In genomic region chr16:81901483-81901882, GRCh38 we compare ENCODE assay signal across 16 cellular contexts.
DNase-seq lines count a peak whose midpoint lies in the region; ATAC-seq and TF ChIP-seq lines count a peak whose summit lies in the region.
"Had no signal": no experiment of that assay in that cellular context is flagged by ENCODE, and none has a peak within 500 bp of the region (broad histone marks: within the 10 kb centered on the region; RNA-seq: fewer than 3 reads in every experiment).

No MANE protein-coding gene starts in this region.

- peak; percentile 57 for DNase-seq in HCEC 1CT
- peak; percentile 1 for DNase-seq in NCI-H69 (lab: John Stamatoyannopoulos, UW)
- DNase-seq in fibroblast of the aortic adventitia (ENCODE audit: low read depth): peak; percentile 8
- DNase-seq in retinal pigment epithelial cell (ENCODE audit: low read depth): peak; percentile 34
- no peak for DNase-seq in activated CD4-positive, alpha-beta T cell treated with anti-CD3 and anti-CD28 coated beads for 1 hour
- no peak for DNase-seq in CD1c-positive myeloid dendritic cell (ENCODE audit: extremely low spot score)
- DNase-seq: activated CD4-positive, CD25-positive, alpha-beta regulatory T cell treated with anti-CD3 and anti-CD28 coated beads, Interleukin-2, amount 50 U/mL, for 72 hours; heart left ventricle; KG1; NCI-H1417 treated with DMSO at 0.1 percent for 48 hours; ovary; stimulated activated CD4-positive, alpha-beta T cell treated with anti-CD3 and anti-CD28 coated beads, Interleukin-12 subunit alpha, Interleukin-12 subunit beta, amount 100 ng/mL, for 4 hours; stimulated activated naive CD4-positive, alpha-beta T cell had no signal

- TF ChIP-seq CTCF in fibroblast of the aortic adventitia (IDR thresholded peaks at IDR 0.05; ENCODE audit: insufficient read depth, low read length): no peak
- TF ChIP-seq CTCF in retinal pigment epithelial cell (conservative IDR thresholded peaks at IDR 0.05; ENCODE audit: low read depth, low read length): no peak

- ATAC-seq in GM18868 (IDR thresholded peaks at IDR 0.05; ENCODE audit: unreplicated experiment): no peak
- no peak for ATAC-seq in GM21723 (IDR thresholded peaks at IDR 0.05; ENCODE audit: unreplicated experiment)

- no peak overlapping the region for H3K4me3 ChIP-seq in fibroblast of the aortic adventitia (ENCODE audit: low read depth, low read length)
- H3K4me3 ChIP-seq in retinal pigment epithelial cell (ENCODE audit: low read length): no peak overlapping the region
- H3K4me3 ChIP-seq: BLaER1, heart left ventricle, ovary had no signal

Comparison
In these comparisons a context has a peak if more than half of its experiments do, and no peak if none do; other contexts are left out.
1. DNase-seq: peak in HCEC 1CT (single experiment), NCI-H69 (single experiment), fibroblast of the aortic adventitia (single experiment) and retinal pigment epithelial cell (single experiment); none in activated CD4-positive, alpha-beta T cell treated with anti-CD3 and anti-CD28 coated beads for 1 hour (single experiment) and CD1c-positive myeloid dendritic cell (single experiment).